8 cellular contexts compared by ENCODE assay signal in genomic region chr1:26695417-26696190, GRCh38. TPM values are rescaled to one million over a fixed set of nuclear protein-coding genes. Genes with fewer than 3 reads are reported as not detected.
DNase-seq lines count a peak whose midpoint lies in the region; TF ChIP-seq lines count a peak whose summit lies in the region.

Gene ARID1A (plus strand): TSS chr1:26696015. CDS start chr1:26696404, 389 bp downstream.

- H3K27ac Mint-ChIP-seq in HFFc6, result peak within 1 kb of the TSS; percentile 92
- H3K27ac Mint-ChIP-seq in activated naive CD4-positive, alpha-beta T cell treated with anti-CD3 and anti-CD28 coated beads for 36 hours, result peak within 1 kb of the TSS; percentile 91

- peak within 1 kb of the TSS; percentile 97 for H3K27ac ChIP-seq in SK-N-MC
- H3K27ac ChIP-seq in stomach smooth muscle (ENCODE audit: low read length), result peak within 1 kb of the TSS; percentile 96

- CTCF ChIA-PET in activated naive CD4-positive, alpha-beta T cell treated with anti-CD3 and anti-CD28 coated beads for 36 hours (lab: Charles Lee), result interaction anchor here (1.0 to 10.2 kb wide), 3 partner anchors 31 to 94 kb away, joined by 3 to 72 read pairs (median 4); partner anchors contain the start of gene PIGV

- H3K4me1 ChIP-seq in neuron (ENCODE audit: insufficient read depth, low read length) (peaks cover 41% of the 10 kb centered on the region), stomach smooth muscle (ENCODE audit: control insufficient read depth, insufficient read depth, low read length) (peaks cover 39% of the 10 kb centered on the region)

- H3K9me3 Mint-ChIP-seq in HFFc6, result no peaks in the 10 kb centered on the region
- H3K9me3 Mint-ChIP-seq in activated naive CD4-positive, alpha-beta T cell treated with anti-CD3 and anti-CD28 coated beads for 36 hours, result no peaks in the 10 kb centered on the region

- H3K36me3 ChIP-seq in SK-N-MC (ENCODE audit: insufficient read depth, low read length), result 0 out of 2 replicates have a peak, but pooled peaks cover 4% of the 10 kb centered on the region
- no peaks in the 10 kb centered on the region for H3K36me3 ChIP-seq in neuron (ENCODE audit: insufficient read depth, low read length)
- H3K36me3 ChIP-seq in stomach smooth muscle (ENCODE audit: control insufficient read depth in 2 of 2, insufficient read depth in 2 of 2, low read length in 2 of 2), result no peaks in the 10 kb centered on the region

- H3K36me3 Mint-ChIP-seq in HFFc6 (ENCODE audit: low read depth), result peaks cover 5% of the 10 kb centered on the region; the same call in 1 of the 2 replicates
- H3K36me3 Mint-ChIP-seq in activated naive CD4-positive, alpha-beta T cell treated with anti-CD3 and anti-CD28 coated beads for 36 hours (ENCODE audit: low read depth), result peaks cover 2% of the 10 kb centered on the region

- H3K9me3 ChIP-seq in SK-N-MC (ENCODE audit: low read depth, low read length), result no peaks in the 10 kb centered on the region
- H3K9me3 ChIP-seq in neuron (ENCODE audit: low read length), result no peaks in the 10 kb centered on the region
- no peaks in the 10 kb centered on the region for H3K9me3 ChIP-seq in stomach smooth muscle (ENCODE audit: control insufficient read depth in 2 of 2, low read length in 2 of 2)

- no peaks in the 10 kb centered on the region for H3K27me3 ChIP-seq in neuron (ENCODE audit: insufficient read depth, low read length)
- H3K27me3 ChIP-seq in stomach smooth muscle (ENCODE audit: control insufficient read depth in 1 of 2, insufficient read depth in 2 of 2, low read length in 2 of 2), result no peaks in the 10 kb centered on the region

- H3K4me3 Mint-ChIP-seq in HFFc6, result peak within 1 kb of the TSS; percentile 92
- peak within 1 kb of the TSS; percentile 81 for H3K4me3 Mint-ChIP-seq in activated naive CD4-positive, alpha-beta T cell treated with anti-CD3 and anti-CD28 coated beads for 36 hours

- TF ChIP-seq CTCF in HFFc6 (IDR thresholded peaks at IDR 0.05) (peak; percentile 27; the same call in 1 of the 2 replicates), NB4 (IDR thresholded peaks at IDR 0.05; ENCODE audit: low read depth, low read length) (no peak)

- peak; percentile 84 for TF ChIP-seq POLR2A in NB4 (IDR thresholded peaks at IDR 0.05; ENCODE audit: extremely low read depth, insufficient read length)

- peaks cover 37% of the 10 kb centered on the region for H3K4me1 Mint-ChIP-seq in HFFc6 (ENCODE audit: low read depth)
- peaks cover 22% of the 10 kb centered on the region for H3K4me1 Mint-ChIP-seq in activated naive CD4-positive, alpha-beta T cell treated with anti-CD3 and anti-CD28 coated beads for 36 hours (ENCODE audit: low read depth)

- H2AFZ ChIP-seq in neuron (ENCODE audit: low read depth, low read length), result no peak within 1 kb of the TSS

- H3K9ac ChIP-seq in SK-N-MC (ENCODE audit: insufficient read length) (peak within 1 kb of the TSS; percentile 98), stomach smooth muscle (ENCODE audit: low read length in 2 of 2) (peak within 1 kb of the TSS; percentile 69 to 72)

- H3K4me3 ChIP-seq in NB4 (ENCODE audit: low read depth, low read length) (peak within 1 kb of the TSS; percentile 71), SK-N-MC (peak within 1 kb of the TSS; percentile 93), neuron (ENCODE audit: low read length) (peak within 1 kb of the TSS; percentile 56), stomach smooth muscle (ENCODE audit: low read length in 2 of 2) (peak within 1 kb of the TSS; percentile 67 to 82)

- intact Hi-C loops in activated naive CD4-positive, alpha-beta T cell treated with anti-CD3 and anti-CD28 coated beads for 36 hours (cut with micrococcal nuclease), result loop anchor here (5.0 kb wide), 1 partner anchor 153 kb away; no protein-coding TSS in a partner anchor

- H3K27me3 Mint-ChIP-seq in HFFc6 (ENCODE audit: insufficient read depth), result no peaks in the 10 kb centered on the region
- H3K27me3 Mint-ChIP-seq in activated naive CD4-positive, alpha-beta T cell treated with anti-CD3 and anti-CD28 coated beads for 36 hours (ENCODE audit: low read depth), result no peaks in the 10 kb centered on the region

- DNase-seq in GDM1 (lab: John Stamatoyannopoulos, UW) (peak; percentile 96), HFFc6 (peak; percentile 96), NB4 (ENCODE audit: low read depth) (peak; percentile 98), SK-N-MC (ENCODE audit: low read depth, low spot score) (peak; percentile 92), foreskin melanocyte (peak; percentile 95)
- peak; percentile 95 for DNase-seq in activated naive CD4-positive, alpha-beta T cell treated with anti-CD3 and anti-CD28 coated beads for 36 hours

RNA-seq across cellular contexts. Expression of gene ARID1A, which starts in this region (rescaled TPM):
- total RNA-seq in HFFc6 (2021; fragmentation: NEBNext Ultra II Directional; extraction: Animal tissue kit (Norgen Biotek cat#: 25700)), result 10 to 100 TPM; 46.1 to 51.2 (median 49.2) TPM
- total RNA-seq in activated naive CD4-positive, alpha-beta T cell treated with anti-CD3 and anti-CD28 coated beads for 36 hours, result 10 to 100 TPM; 65.0 to 65.9 TPM

Comparison
In these comparisons a context has a peak if more than half of its experiments do, and no peak if none do; other contexts are left out.
1. Peak in every context shown above with its lines: DNase-seq, H3K4me3 ChIP-seq and H3K27ac ChIP-seq.